In the genomic region with DNA sequence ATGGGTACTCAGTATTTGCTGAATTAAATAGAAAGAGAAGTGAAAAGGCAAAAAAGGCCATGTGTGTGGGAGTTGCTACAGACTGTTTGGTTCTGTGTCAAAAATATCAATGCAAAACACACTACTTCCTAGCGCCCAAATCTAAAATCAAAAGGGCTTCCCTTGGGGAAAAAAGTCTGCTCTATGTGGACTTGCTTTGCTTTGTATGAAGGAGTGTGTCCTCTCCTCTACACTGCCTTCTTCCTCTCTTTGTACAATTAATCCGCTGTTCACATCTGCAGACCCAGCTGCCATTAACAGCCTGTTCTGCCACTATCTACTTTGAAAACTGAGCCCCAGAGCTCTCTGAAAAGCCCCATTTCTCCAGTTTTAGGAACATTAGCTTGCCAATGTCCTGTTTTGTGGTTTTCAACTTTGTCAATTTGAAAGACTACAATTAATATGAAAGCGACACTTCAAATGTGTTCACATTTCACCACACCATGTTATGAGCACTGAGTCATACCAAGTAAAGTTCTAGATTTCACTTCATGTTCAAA, we compare ENCODE assay signal across 8 cellular contexts.
A peak's percentile ranks its signal among the peaks of the same experiment; 100 is the strongest.
DNase-seq lines count a peak whose midpoint lies in the region; ATAC-seq and TF ChIP-seq lines count a peak whose summit lies in the region.

No MANE protein-coding gene starts in this region.

- peaks cover 9% of the 10 kb centered on the region; the same call in 1 of the 2 replicates for H3K36me3 Mint-ChIP-seq in HFFc6 (ENCODE audit: low read depth)

- no peaks in the 10 kb centered on the region for H3K9me3 Mint-ChIP-seq in HFFc6

- H3K27me3 Mint-ChIP-seq in HFFc6 (ENCODE audit: insufficient read depth) = no peaks in the 10 kb centered on the region; the same call in 1 of the 2 replicates

- TF ChIP-seq CTCF in HFFc6 (IDR thresholded peaks at IDR 0.05) = no peak
- no peak for TF ChIP-seq CTCF in esophagus squamous epithelium (IDR thresholded peaks at IDR 0.05)

- ATAC-seq in GM18868 (IDR thresholded peaks at IDR 0.05; ENCODE audit: unreplicated experiment) = peak; percentile 89
- ATAC-seq in right cardiac atrium = peak; percentile 20 to 45

- DNase-seq in HFFc6 (no peak), MV-4-11 (lab: John Stamatoyannopoulos, UW) (peak; percentile 78), right cardiac atrium (no peak), esophagus squamous epithelium (lab: John Stamatoyannopoulos, UW) (no peak), cortex of kidney (lab: John Stamatoyannopoulos, UW) (no peak), SJCRH30 (no peak)
- DNase-seq in effector CD8-positive, alpha-beta T cell (lab: John Stamatoyannopoulos, UW) = no peak

- H3K4me1 ChIP-seq in right cardiac atrium (ENCODE audit: control insufficient read depth, insufficient read depth, low read length) = peaks cover 2% of the 10 kb centered on the region
- H3K4me1 ChIP-seq in esophagus squamous epithelium = peaks cover 0 to 31% (median 3%) of the 10 kb centered on the region in 3 donors
- no peaks in the 10 kb centered on the region for H3K4me1 ChIP-seq in SJCRH30

- intact Hi-C loops in right cardiac atrium (cut with DNase I) (no loop called here), esophagus squamous epithelium (cut with DNase I) (no loop called here)

- 43% methylated on average over 3 of the region's 3 CpGs for WGBS in right cardiac atrium
- WGBS in esophagus squamous epithelium, 2 donors = 55% methylated on average over 3 of the region's 3 CpGs

- peak overlapping the region; percentile 75 for H3K27ac Mint-ChIP-seq in HFFc6

- H3K9me3 ChIP-seq in right cardiac atrium (ENCODE audit: control insufficient read depth, low read length) (no peaks in the 10 kb centered on the region), esophagus squamous epithelium (no peaks in the 10 kb centered on the region), SJCRH30 (replicated peaks) (no peaks in the 10 kb centered on the region)

- H3K27ac ChIP-seq in right cardiac atrium (ENCODE audit: low read length) (no peak overlapping the region), esophagus squamous epithelium (no peak overlapping the region), SJCRH30 (no peak overlapping the region)

- no peak for TF ChIP-seq POLR2A in esophagus squamous epithelium (IDR thresholded peaks at IDR 0.05)

- no peaks in the 10 kb centered on the region for H3K36me3 ChIP-seq in esophagus squamous epithelium
- H3K36me3 ChIP-seq in SJCRH30 = no peaks in the 10 kb centered on the region

- H3K4me1 Mint-ChIP-seq in HFFc6 (ENCODE audit: low read depth) = peaks cover 51% of the 10 kb centered on the region

- peak overlapping the region; percentile 50 for H3K4me3 Mint-ChIP-seq in HFFc6

- H3K4me3 ChIP-seq in right cardiac atrium (ENCODE audit: low read length) (no peak overlapping the region), esophagus squamous epithelium (no peak overlapping the region), SJCRH30 (no peak overlapping the region)

- no peaks in the 10 kb centered on the region for H3K27me3 ChIP-seq in right cardiac atrium (ENCODE audit: control insufficient read depth, insufficient read depth)
- no peaks in the 10 kb centered on the region for H3K27me3 ChIP-seq in esophagus squamous epithelium
- H3K27me3 ChIP-seq in SJCRH30 = no peaks in the 10 kb centered on the region
